Comparison of ENCODE assay signal across 30 cellular contexts in genomic region chr7:16900212-16900768, GRCh38. TPM values are rescaled to one million over a fixed set of nuclear protein-coding genes. Genes with fewer than 3 reads are reported as not detected.
A peak's percentile ranks its signal among the peaks of the same experiment; 100 is the strongest.
DNase-seq lines count a peak whose midpoint lies in the region; ATAC-seq, FAIRE-seq and TF ChIP-seq lines count a peak whose summit lies in the region.
"Had no signal": no experiment of that assay in that cellular context is flagged by ENCODE, and none has a peak within 500 bp of the region (broad histone marks: within the 10 kb centered on the region; RNA-seq: fewer than 3 reads in every experiment).

No MANE protein-coding gene starts in this region.

- TF ChIP-seq POLR2A in H1 (IDR thresholded peaks at IDR 0.05; ENCODE audit: control extremely low read depth in 1 of 2, low read depth in 2 of 2, low read length in 2 of 2): no peak

- in situ Hi-C loops in mammary epithelial cell (cut with MboI; ENCODE audit: low sequenced_read_pairs in 2 of 2): no loop called here

- H3K36me3 Mint-ChIP-seq in MCF 10A (ENCODE audit: insufficient read depth, unreplicated experiment): no peaks in the 10 kb centered on the region
- peaks cover 5% of the 10 kb centered on the region for H3K36me3 Mint-ChIP-seq in chondrocyte (ENCODE audit: low read depth)
- H3K36me3 Mint-ChIP-seq: CD8-positive, alpha-beta memory T cell had no signal

- dilution Hi-C loops in mammary epithelial cell (cut with HindIII; ENCODE audit: low sequenced_read_pairs): no loop called here

- peak; percentile 36 for ATAC-seq in upper lobe of right lung
- no peak for ATAC-seq in GM19324 (IDR thresholded peaks at IDR 0.05; ENCODE audit: low FRiP score, unreplicated experiment)
- ATAC-seq: GM23338 had no signal

- POLR2A ChIA-PET in MCF 10A (lab: Yijun Ruan, JAX): interaction anchor here (1.2 kb wide), 1 partner anchor 9 kb away, joined by 3 read pairs; no protein-coding TSS in a partner anchor
- POLR2A ChIA-PET in RWPE1 (lab: Yijun Ruan, JAX; ENCODE audit: low non-redundant PET): no interaction called here
- POLR2A ChIA-PET in H1 (lab: Charles Lee; ENCODE audit: partially characterized antibody): no interaction called here

- H3K9ac ChIP-seq in mammary epithelial cell (ENCODE audit: insufficient read depth, low read length): no peak overlapping the region
- H3K9ac ChIP-seq in H1 (replicated peaks in 1 of 4; ENCODE audit: extremely low read depth in 1 of 4, low read depth in 3 of 4, low read length in 3 of 4): no peak overlapping the region
- H3K9ac ChIP-seq: KMS-11, SK-N-SH had no signal

- H3K14ac ChIP-seq in H1 (ENCODE audit: insufficient read length): no peak overlapping the region

- no peak overlapping the region for H3K18ac ChIP-seq in H1 (ENCODE audit: extremely low read depth, low read length)

- no peaks in the 10 kb centered on the region for H3K79me1 ChIP-seq in H1 (ENCODE audit: low read depth, low read length)

- intact Hi-C loops in mammary epithelial cell (cut with micrococcal nuclease) (no loop called here), MCF 10A (cut with micrococcal nuclease) (no loop called here), upper lobe of right lung (cut with DNase I) (no loop called here)

- H3K9me3 ChIP-seq in mammary epithelial cell (replicated peaks; ENCODE audit: insufficient read depth, low read length) (no peaks in the 10 kb centered on the region), H1 (ENCODE audit: insufficient read depth in 2 of 2, low read depth in 1 of 2, low read length in 1 of 2) (peaks cover 4 to 11% of the 10 kb centered on the region in 2 experiments; a peak in 2 of 4 replicates), upper lobe of right lung (no peaks in the 10 kb centered on the region)
- H3K9me3 ChIP-seq: SK-N-SH had no signal

- no peaks in the 10 kb centered on the region for H3K27me3 Mint-ChIP-seq in MCF 10A (ENCODE audit: insufficient read depth, unreplicated experiment)
- H3K27me3 Mint-ChIP-seq in chondrocyte (ENCODE audit: low read depth): no peaks in the 10 kb centered on the region

- H3K27ac Mint-ChIP-seq in MCF 10A (ENCODE audit: low read depth, unreplicated experiment) (no peak overlapping the region), chondrocyte (ENCODE audit: unreplicated experiment) (no peak overlapping the region)
- H3K27ac Mint-ChIP-seq: CD8-positive, alpha-beta memory T cell; GM23338 had no signal

- no peaks in the 10 kb centered on the region for H3K9me3 Mint-ChIP-seq in MCF 10A (ENCODE audit: unreplicated experiment)
- peaks cover 6% of the 10 kb centered on the region for H3K9me3 Mint-ChIP-seq in chondrocyte (ENCODE audit: low read depth)
- H3K9me3 Mint-ChIP-seq: GM23338 had no signal

- no peak overlapping the region for H3K4ac ChIP-seq in H1 (replicated peaks; ENCODE audit: insufficient read length, low read depth, low read length)

- BruUV-seq in mammary epithelial cell (replicated peaks; lab: Mats Ljungman, UMichigan) (no TSS peak), MCF 10A (replicated peaks; lab: Mats Ljungman, UMichigan) (no TSS peak)

- no peak overlapping the region for H2BK5ac ChIP-seq in H1 (ENCODE audit: low read depth, low read length)

- TF ChIP-seq RAD21 in H1 (IDR thresholded peaks at IDR 0.05 in 1 of 2, conservative IDR thresholded peaks at IDR 0.05 in 1 of 2; ENCODE audit: low read depth in 2 of 2, low read length in 2 of 2): no peak

- H3K27ac ChIP-seq in mammary epithelial cell (ENCODE audit: insufficient read depth, low read depth, low read length) (no peak overlapping the region), RWPE1 (peak overlapping the region; percentile 52; the same call in 1 of the 2 replicates), H1 (ENCODE audit: low read depth, low read length) (no peak overlapping the region), upper lobe of right lung (no peak overlapping the region)
- H3K27ac ChIP-seq: C4-2B, HL-60, KMS-11 had no signal

- H3K79me2 ChIP-seq in mammary epithelial cell (ENCODE audit: insufficient read depth, low read length): no peaks in the 10 kb centered on the region
- no peaks in the 10 kb centered on the region for H3K79me2 ChIP-seq in H1 (ENCODE audit: control insufficient read depth in 1 of 2, insufficient read depth in 2 of 2, low read length in 2 of 2)

- no peak overlapping the region for H4K91ac ChIP-seq in H1 (replicated peaks; ENCODE audit: insufficient read length, low read length)

- no peak overlapping the region for H2AK5ac ChIP-seq in H1 (ENCODE audit: low read depth, low read length)

- H3K4me1 Mint-ChIP-seq in MCF 10A (ENCODE audit: insufficient read depth, unreplicated experiment): peaks cover 2% of the 10 kb centered on the region
- peaks cover 15% of the 10 kb centered on the region for H3K4me1 Mint-ChIP-seq in chondrocyte (ENCODE audit: low read depth)
- H3K4me1 Mint-ChIP-seq: CD8-positive, alpha-beta memory T cell had no signal

- no peaks in the 10 kb centered on the region for H3K27me3 ChIP-seq in mammary epithelial cell (ENCODE audit: insufficient read depth, low read length)
- no peaks in the 10 kb centered on the region for H3K27me3 ChIP-seq in H1 (replicated peaks in 1 of 4; ENCODE audit: control insufficient read depth in 3 of 4, extremely low read depth in 1 of 4, insufficient read depth in 3 of 4, low read length in 3 of 4)
- no peaks in the 10 kb centered on the region for H3K27me3 ChIP-seq in upper lobe of right lung

- H3K4me3 ChIP-seq in mammary epithelial cell (replicated peaks in 1 of 3; ENCODE audit: insufficient read depth in 1 of 3, low read depth in 2 of 3, low read length in 3 of 3) (no peak overlapping the region), H1 (ENCODE audit: extremely low read depth in 1 of 4, insufficient read depth in 2 of 4, low read depth in 3 of 4, low read length in 4 of 4) (no peak overlapping the region), upper lobe of right lung (no peak overlapping the region)
- H3K4me3 ChIP-seq: GM23338 had no signal

- H3K23me2 ChIP-seq in H1 (ENCODE audit: low read depth, low read length): no peaks in the 10 kb centered on the region

- FAIRE-seq in H1 (lab: Jason Lieb, UNC): no peak
- FAIRE-seq: G401.6, GM18507 had no signal

- H2AFZ ChIP-seq in mammary epithelial cell (ENCODE audit: low read depth, low read length) (peak overlapping the region; percentile 57), H1 (ENCODE audit: low read length) (no peak overlapping the region)
- H2AFZ ChIP-seq: GM23338 had no signal

- no peak for TF ChIP-seq CTCF in mammary epithelial cell (conservative IDR thresholded peaks at IDR 0.05 in 1 of 2, IDR thresholded peaks at IDR 0.05 in 1 of 2; ENCODE audit: extremely low read depth in 1 of 2, insufficient read depth in 1 of 2, low read depth in 1 of 2, low read length in 2 of 2)
- no peak for TF ChIP-seq CTCF in MCF 10A (IDR thresholded peaks at IDR 0.05; ENCODE audit: unreplicated experiment)
- no peak for TF ChIP-seq CTCF in RWPE1 (conservative IDR thresholded peaks at IDR 0.05; ENCODE audit: low read depth)
- TF ChIP-seq CTCF in H1 (IDR thresholded peaks at IDR 0.05; ENCODE audit: control extremely low read depth in 1 of 3, insufficient read depth in 1 of 3, low read depth in 1 of 3, low read length in 3 of 3): no peak
- no peak for TF ChIP-seq CTCF in upper lobe of right lung (IDR thresholded peaks at IDR 0.05)
- no peak for TF ChIP-seq CTCF in chondrocyte (IDR thresholded peaks at IDR 0.05)

- CTCF ChIA-PET in mammary epithelial cell (lab: Charles Lee; ENCODE audit: low non-redundant PET) (no interaction called here), MCF 10A (lab: Yijun Ruan, JAX) (interaction anchor here (0.6 kb wide), 1 partner anchor 11 kb away, joined by 3 read pairs; no protein-coding TSS in a partner anchor), RWPE1 (lab: Yijun Ruan, JAX) (interaction anchor here (0.7 kb wide), 1 partner anchor 87 kb away, joined by 3 read pairs; no protein-coding TSS in a partner anchor), H1 (lab: Charles Lee; ENCODE audit: partially characterized antibody) (interaction anchor here (0.8 to 3.0 kb wide), 4 partner anchors 9 to 98 kb away, joined by 4 to 14 read pairs (median 5); no protein-coding TSS in a partner anchor)

- H3K56ac ChIP-seq in H1 (replicated peaks; ENCODE audit: insufficient read length, low read depth, low read length): no peak overlapping the region

- H3K4me3 Mint-ChIP-seq in MCF 10A (ENCODE audit: unreplicated experiment) (no peak overlapping the region), chondrocyte (ENCODE audit: unreplicated experiment) (no peak overlapping the region)
- H3K4me3 Mint-ChIP-seq: CD8-positive, alpha-beta memory T cell; GM23338 had no signal

- no peak overlapping the region for H4K5ac ChIP-seq in H1 (ENCODE audit: insufficient read length, low read depth, low read length)

- H3K4me1 ChIP-seq in mammary epithelial cell (ENCODE audit: insufficient read depth, low read length) (peaks cover 14% of the 10 kb centered on the region), H1 (replicated peaks in 1 of 4; ENCODE audit: control insufficient read depth in 3 of 4, insufficient read depth in 4 of 4, low read length in 3 of 4) (peaks cover 0 to 3% (median under 1%) of the 10 kb centered on the region in 4 experiments; a peak in 2 of 7 replicates), upper lobe of right lung (no peaks in the 10 kb centered on the region)

- no peaks in the 10 kb centered on the region for H3K36me3 ChIP-seq in mammary epithelial cell (ENCODE audit: insufficient read depth, low read length)
- H3K36me3 ChIP-seq in H1 (ENCODE audit: control insufficient read depth in 2 of 4, insufficient read depth in 4 of 4, low read length in 3 of 4): no peaks in the 10 kb centered on the region; a peak in 1 of 8 replicates
- H3K36me3 ChIP-seq in upper lobe of right lung: no peaks in the 10 kb centered on the region

- no peak overlapping the region for H4K8ac ChIP-seq in H1 (ENCODE audit: extremely low read depth, insufficient read depth, low read length)

- H4K20me1 ChIP-seq in mammary epithelial cell (ENCODE audit: insufficient read depth, low read length) (no peaks in the 10 kb centered on the region), H1 (replicated peaks in 1 of 2; ENCODE audit: control insufficient read depth in 1 of 2, insufficient read depth in 2 of 2, low read length in 2 of 2) (no peaks in the 10 kb centered on the region)

- no peak overlapping the region for H2BK120ac ChIP-seq in H1 (replicated peaks; ENCODE audit: low read depth, low read length)

- no peak overlapping the region for H2BK12ac ChIP-seq in H1 (ENCODE audit: low read depth, low read length)

- H2BK15ac ChIP-seq in H1 (ENCODE audit: low read length): no peak overlapping the region

- no peak overlapping the region for H3K23ac ChIP-seq in H1 (ENCODE audit: insufficient read length)

- no peak for TF ChIP-seq EP300 in H1 (IDR thresholded peaks at IDR 0.05; ENCODE audit: borderline replicate concordance in 1 of 2, low read depth in 2 of 2, low read length in 2 of 2)

- no peak overlapping the region for H2BK20ac ChIP-seq in H1 (ENCODE audit: low read length)

- 22% methylated on average over 3 of the region's 4 CpGs for WGBS in mammary epithelial cell (ENCODE audit: low coverage, missing lambda C conversion rate)
- WGBS in H1 (ENCODE audit: extremely low coverage in 1 of 2, insufficient coverage in 1 of 2, insufficient read length in 1 of 2, insufficient replicate concordance in 2 of 2, low coverage in 1 of 2, low lambda C conversion rate in 2 of 2, missing lambda C conversion rate in 1 of 2), 2 experiments: 91% methylated on average over 4 of the region's 4 CpGs; no CpG with 5 or more reads in 1 of the 2 experiments

- H3K4me2 ChIP-seq in mammary epithelial cell (ENCODE audit: insufficient read depth, low read depth, low read length): peak overlapping the region; percentile 55
- H3K4me2 ChIP-seq in H1 (ENCODE audit: insufficient read depth in 1 of 2, low read depth in 2 of 2, low read length in 2 of 2): no peak overlapping the region
- H3K4me2 ChIP-seq: GM23338, KMS-11, SK-N-SH had no signal

- DNase-seq in mammary epithelial cell (peak; percentile 44), MCF 10A (ENCODE audit: unreplicated experiment) (no peak), RWPE1 (ENCODE audit: low spot score) (no peak), H1 (ENCODE audit: low read depth in 1 of 2, low spot score in 2 of 2) (no peak), upper lobe of right lung (no peak), chondrocyte (ENCODE audit: low spot score) (no peak), GM03348 (ENCODE audit: low spot score) (no peak)
- DNase-seq: AML-193; Calu3; CD8-positive, alpha-beta memory T cell; DMS153; HCEC 1CT; NCI-H1105; NCI-H146; NCI-H2081; NCI-H2171; NCI-H345; NCI-H524; OCI-M1; SHP77; SK-N-SH had no signal

RNA-seq across cellular contexts. Expression of gene AGR3, which starts 18.5 kb away (rescaled TPM):
- not detected for total RNA-seq in mammary epithelial cell
- not detected for polyA plus RNA-seq in mammary epithelial cell
- polyA minus RNA-seq in mammary epithelial cell: not detected
- total RNA-seq in MCF 10A (2022): not detected in 2 replicates
- not detected in 2 replicates for total RNA-seq in H1 (2021; fragmentation: NEBNext Ultra II Directional; extraction: Animal tissue kit (Norgen Biotek cat#: 25700))
- polyA plus RNA-seq in H1 (2011; rRNA removed): not detected in 2 replicates
- not detected for polyA plus RNA-seq in H1 (2011; cell fraction: cytosol; rRNA removed)
- polyA plus RNA-seq in H1 (2011; cell fraction: nucleus; rRNA removed): not detected
- not detected in 4 replicates for polyA plus RNA-seq in H1 (2012, experiment 1 of 2)
- not detected for polyA plus RNA-seq in H1 (2012, experiment 2 of 2)
- polyA plus RNA-seq in H1 (2013, experiment 1 of 2): not detected
- not detected for polyA plus RNA-seq in H1 (2013, experiment 2 of 2)
- not detected in 2 replicates for polyA minus RNA-seq in H1 (2011; rRNA and poly(A)+ RNA removed)
- not detected for polyA minus RNA-seq in H1 (2011; cell fraction: cytosol; rRNA and poly(A)+ RNA removed)
- polyA minus RNA-seq in H1 (2011; cell fraction: nucleus; rRNA and poly(A)+ RNA removed): not detected
- total RNA-seq in upper lobe of right lung: 37.2 TPM
- not detected in 3 replicates for total RNA-seq in chondrocyte
- total RNA-seq: A172; CD8-positive, alpha-beta memory T cell; GM23338 had no signal
- polyA plus RNA-seq: AG04450; CD8-positive, alpha-beta memory T cell; GM23338; SK-N-SH had no signal

Comparison
In these comparisons a context has a peak if more than half of its experiments do, and no peak if none do; other contexts are left out.
1. RNA of gene AGR3, which starts 18.5 kb away (total RNA-seq): 37.2 TPM in upper lobe of right lung (single experiment); not detected in mammary epithelial cell, not detected in MCF 10A, not detected in H1 and not detected in chondrocyte; every median in the first group is over 10 times any median in the second.